ENCODE assay signal across 14 cellular contexts in genomic region chr2:2845796-2846315, GRCh38.
A peak's percentile ranks its signal among the peaks of the same experiment; 100 is the strongest.
DNase-seq lines count a peak whose midpoint lies in the region; ATAC-seq and TF ChIP-seq lines count a peak whose summit lies in the region.
"Had no signal": no experiment of that assay in that cellular context is flagged by ENCODE, and none has a peak within 500 bp of the region (broad histone marks: within the 10 kb centered on the region; RNA-seq: fewer than 3 reads in every experiment).

No MANE protein-coding gene starts in this region.

- no peaks in the 10 kb centered on the region for H3K36me3 ChIP-seq in GM23338 (ENCODE audit: insufficient read depth)
- H3K36me3 ChIP-seq in psoas muscle (ENCODE audit: insufficient read depth in 1 of 2, low read depth in 1 of 2), result no peaks in the 10 kb centered on the region
- H3K36me3 ChIP-seq in suprapubic skin, result no peaks in the 10 kb centered on the region
- H3K36me3 ChIP-seq: BE2C, SJSA1 had no signal

- no peak overlapping the region for H3K4me3 Mint-ChIP-seq in GM23338
- no peak overlapping the region for H3K4me3 Mint-ChIP-seq in stimulated activated effector memory CD8-positive, alpha-beta T cell treated with anti-CD3 and anti-CD28 coated beads, Interleukin-12 subunit alpha, Interleukin-12 subunit beta, amount 100 ng/mL, for 72 hours
- H3K4me3 Mint-ChIP-seq: CD4-positive, alpha-beta memory T cell had no signal

- no peak overlapping the region for H3K27ac ChIP-seq in GM23338 (ENCODE audit: low read depth)
- no peak overlapping the region for H3K27ac ChIP-seq in foreskin keratinocyte
- H3K27ac ChIP-seq in psoas muscle, result peak overlapping the region; percentile 85
- H3K27ac ChIP-seq in suprapubic skin, result no peak overlapping the region
- H3K27ac ChIP-seq: HL-60, SJSA1 had no signal

- no peaks in the 10 kb centered on the region for H3K79me2 ChIP-seq in GM23338 (replicated peaks; ENCODE audit: insufficient read depth)

- TF ChIP-seq EP300 in suprapubic skin (IDR thresholded peaks at IDR 0.05), result no peak

- no peaks in the 10 kb centered on the region for H4K20me1 ChIP-seq in GM23338 (replicated peaks; ENCODE audit: insufficient read depth)

- no peak for TF ChIP-seq POLR2A in suprapubic skin (IDR thresholded peaks at IDR 0.05)

- H3K27me3 ChIP-seq in GM23338 (ENCODE audit: insufficient read depth) (no peaks in the 10 kb centered on the region), foreskin keratinocyte (no peaks in the 10 kb centered on the region), psoas muscle (ENCODE audit: insufficient read depth in 3 of 3, low read length in 2 of 3) (no peaks in the 10 kb centered on the region), suprapubic skin (no peaks in the 10 kb centered on the region)
- H3K27me3 ChIP-seq: BE2C, SJSA1 had no signal

- ATAC-seq in GM23338 (no peak), foreskin keratinocyte (peak; percentile 14), psoas muscle (no peak), GM18867 (IDR thresholded peaks at IDR 0.05; ENCODE audit: unreplicated experiment) (no peak), HG03045 (IDR thresholded peaks at IDR 0.05; ENCODE audit: unreplicated experiment) (no peak)
- ATAC-seq in stimulated activated effector memory CD8-positive, alpha-beta T cell treated with anti-CD3 and anti-CD28 coated beads, Interleukin-12 subunit alpha, Interleukin-12 subunit beta, amount 100 ng/mL, for 72 hours, result no peak

- DNase-seq in GM23338 (ENCODE audit: low spot score) (no peak), SW480 (ENCODE audit: low spot score) (peak; percentile 20), foreskin keratinocyte (peak in 1 of 2 donors; percentile 7), psoas muscle (no peak), suprapubic skin (ENCODE audit: low spot score in 2 of 2) (no peak)
- no peak for DNase-seq in stimulated activated effector memory CD8-positive, alpha-beta T cell treated with anti-CD3 and anti-CD28 coated beads, Interleukin-12 subunit alpha, Interleukin-12 subunit beta, amount 100 ng/mL, for 72 hours (ENCODE audit: low spot score in 2 of 2)
- DNase-seq: CD4-positive, alpha-beta memory T cell; GOT3; SW 1271 had no signal

- intact Hi-C loops in psoas muscle (cut with DNase I), result loop anchor here in 1 of 2 donors (5.0 kb wide), 1 partner anchor 74 kb away; no protein-coding TSS in a partner anchor

- no peaks in the 10 kb centered on the region for H3K9me3 ChIP-seq in psoas muscle
- H3K9me3 ChIP-seq in suprapubic skin, result no peaks in the 10 kb centered on the region
- H3K9me3 ChIP-seq: BE2C had no signal

- H3K4me1 Mint-ChIP-seq in GM23338, result peaks cover 9% of the 10 kb centered on the region
- no peaks in the 10 kb centered on the region for H3K4me1 Mint-ChIP-seq in stimulated activated effector memory CD8-positive, alpha-beta T cell treated with anti-CD3 and anti-CD28 coated beads, Interleukin-12 subunit alpha, Interleukin-12 subunit beta, amount 100 ng/mL, for 72 hours
- H3K4me1 Mint-ChIP-seq: CD4-positive, alpha-beta memory T cell had no signal

- H3F3A ChIP-seq in GM23338 (replicated peaks; ENCODE audit: low read depth), result no peaks in the 10 kb centered on the region

- no peaks in the 10 kb centered on the region for H3K36me3 Mint-ChIP-seq in GM23338 (ENCODE audit: low read depth)
- no peaks in the 10 kb centered on the region for H3K36me3 Mint-ChIP-seq in stimulated activated effector memory CD8-positive, alpha-beta T cell treated with anti-CD3 and anti-CD28 coated beads, Interleukin-12 subunit alpha, Interleukin-12 subunit beta, amount 100 ng/mL, for 72 hours
- H3K36me3 Mint-ChIP-seq: CD4-positive, alpha-beta memory T cell had no signal

- no peak overlapping the region for H3K27ac Mint-ChIP-seq in GM23338
- no peak overlapping the region for H3K27ac Mint-ChIP-seq in stimulated activated effector memory CD8-positive, alpha-beta T cell treated with anti-CD3 and anti-CD28 coated beads, Interleukin-12 subunit alpha, Interleukin-12 subunit beta, amount 100 ng/mL, for 72 hours
- H3K27ac Mint-ChIP-seq: CD4-positive, alpha-beta memory T cell had no signal

- H3K27me3 Mint-ChIP-seq in GM23338 (ENCODE audit: insufficient read depth, low read depth, poor library complexity), result peaks cover 6% of the 10 kb centered on the region
- H3K27me3 Mint-ChIP-seq: CD4-positive, alpha-beta memory T cell had no signal

- H3K4me2 ChIP-seq in GM23338, result no peak overlapping the region

- WGBS in psoas muscle, 3 donors, result 54 to 71% (median 67%) methylated on average over 14 of the region's 14 CpGs
- WGBS in suprapubic skin, result 45% methylated on average over 14 of the region's 14 CpGs

- H3K4me1 ChIP-seq in GM23338 (ENCODE audit: insufficient read depth) (no peaks in the 10 kb centered on the region), foreskin keratinocyte (no peaks in the 10 kb centered on the region), psoas muscle (peaks cover 6% of the 10 kb centered on the region), suprapubic skin (peaks cover 21% of the 10 kb centered on the region)
- H3K4me1 ChIP-seq: SJSA1 had no signal

- H3K9me3 Mint-ChIP-seq in GM23338, result no peaks in the 10 kb centered on the region
- H3K9me3 Mint-ChIP-seq in stimulated activated effector memory CD8-positive, alpha-beta T cell treated with anti-CD3 and anti-CD28 coated beads, Interleukin-12 subunit alpha, Interleukin-12 subunit beta, amount 100 ng/mL, for 72 hours, result no peaks in the 10 kb centered on the region
- H3K9me3 Mint-ChIP-seq: CD4-positive, alpha-beta memory T cell had no signal

- H3K9me2 ChIP-seq in GM23338 (ENCODE audit: insufficient read depth), result peaks cover 4% of the 10 kb centered on the region; the same call in 1 of the 2 replicates

- TF ChIP-seq CTCF in GM23338 (conservative IDR thresholded peaks at IDR 0.05; ENCODE audit: low read depth in 2 of 2), result no peak
- no peak for TF ChIP-seq CTCF in foreskin keratinocyte (conservative IDR thresholded peaks at IDR 0.05)
- no peak for TF ChIP-seq CTCF in psoas muscle (IDR thresholded peaks at IDR 0.05)
- TF ChIP-seq CTCF in suprapubic skin (IDR thresholded peaks at IDR 0.05), result no peak

- H3K4me3 ChIP-seq in GM23338, result no peak overlapping the region
- no peak overlapping the region for H3K4me3 ChIP-seq in psoas muscle
- no peak overlapping the region for H3K4me3 ChIP-seq in suprapubic skin
- H3K4me3 ChIP-seq: SJSA1 had no signal

- 0 out of 2 replicates have a peak overlapping the region, but pooled peaks have one; percentile 28 for H2AFZ ChIP-seq in GM23338

TF ChIP-seq in GM23338, 12 proteins besides CTCF, POLR2A, EP300 and RAD21 (continues in another document):
- TF ChIP-seq ETS1 (IDR thresholded peaks at IDR 0.05), result no peak
